In genomic region chr12:57890191-57891120, GRCh38 we compare ENCODE assay signal across 10 cellular contexts. TPM values are rescaled to one million over a fixed set of nuclear protein-coding genes. Genes with fewer than 3 reads are reported as not detected.
DNase-seq lines count a peak whose midpoint lies in the region; ATAC-seq, FAIRE-seq and TF ChIP-seq lines count a peak whose summit lies in the region.
"Had no signal": no experiment of that assay in that cellular context is flagged by ENCODE, and none has a peak within 500 bp of the region (broad histone marks: within the 10 kb centered on the region; RNA-seq: fewer than 3 reads in every experiment).

No MANE protein-coding gene starts in this region.

- H3K4me3 Mint-ChIP-seq in stimulated activated naive B cell treated with anti-CD40 and anti-IgM and Interleukin-4, amounts not matched to agents 10 μg/mL and 1 μg/mL and 100 μg/mL, for 72 hours: no peak overlapping the region

- H2BK120ac ChIP-seq in mesenchymal stem cell (ENCODE audit: low read depth, low read length): peak overlapping the region; percentile 56

- H3K27ac Mint-ChIP-seq in stimulated activated naive B cell treated with anti-CD40 and anti-IgM and Interleukin-4, amounts not matched to agents 10 μg/mL and 1 μg/mL and 100 μg/mL, for 72 hours: no peak overlapping the region

- H3K4me1 ChIP-seq in mesenchymal stem cell (ENCODE audit: control insufficient read depth, insufficient read depth, low read depth, low read length) (peaks cover 25% of the 10 kb centered on the region), tibial nerve (peaks cover 4 to 89% (median 69%) of the 10 kb centered on the region in 4 donors)

- peak overlapping the region; percentile 64 to 89 for H3K4ac ChIP-seq in mesenchymal stem cell (ENCODE audit: low read depth in 1 of 2, low read length in 2 of 2)

- no peak overlapping the region for H3K23ac ChIP-seq in mesenchymal stem cell (ENCODE audit: low read length in 2 of 2)

- H4K8ac ChIP-seq in mesenchymal stem cell (ENCODE audit: low read length): peak overlapping the region; percentile 35

- peaks cover 3% of the 10 kb centered on the region for H3K79me1 ChIP-seq in mesenchymal stem cell (replicated peaks; ENCODE audit: low read length, poor library complexity, severe bottlenecking)

- peak overlapping the region; percentile 4 to 67 for H3K18ac ChIP-seq in mesenchymal stem cell (ENCODE audit: low read depth in 1 of 2, low read length in 2 of 2)

- peak overlapping the region; percentile 9 for H2AK5ac ChIP-seq in mesenchymal stem cell (ENCODE audit: low read length, severe bottlenecking)

- no peak for ATAC-seq in stimulated activated naive B cell treated with anti-CD40 and anti-IgM and Interleukin-4, amounts not matched to agents 10 μg/mL and 1 μg/mL and 100 μg/mL, for 72 hours (replicated peaks)

- H3K36me3 Mint-ChIP-seq in stimulated activated naive B cell treated with anti-CD40 and anti-IgM and Interleukin-4, amounts not matched to agents 10 μg/mL and 1 μg/mL and 100 μg/mL, for 72 hours: no peaks in the 10 kb centered on the region

- TF ChIP-seq CTCF in bronchial epithelial cell (IDR thresholded peaks at IDR 0.05; ENCODE audit: insufficient read depth, low read length, severe bottlenecking) (no peak), tibial nerve (IDR thresholded peaks at IDR 0.05) (no peak)

- no peak overlapping the region for H3K4me2 ChIP-seq in mesenchymal stem cell (ENCODE audit: low read length, poor library complexity, severe bottlenecking)

- H2AFZ ChIP-seq in mesenchymal stem cell (ENCODE audit: low read depth, low read length): no peak overlapping the region

- peak overlapping the region; percentile 85 for H3K9ac ChIP-seq in mesenchymal stem cell (ENCODE audit: low read length)

- no peaks in the 10 kb centered on the region for H3K36me3 ChIP-seq in bronchial epithelial cell (ENCODE audit: control insufficient read depth, insufficient read depth, low read length)
- H3K36me3 ChIP-seq in mesenchymal stem cell (ENCODE audit: control insufficient read depth in 1 of 2, insufficient read depth in 2 of 2, low read depth in 1 of 2, low read length in 2 of 2): no peaks in the 10 kb centered on the region
- no peaks in the 10 kb centered on the region for H3K36me3 ChIP-seq in tibial nerve
- H3K36me3 ChIP-seq: SJSA1 had no signal

- H2BK12ac ChIP-seq in mesenchymal stem cell (ENCODE audit: low read length in 2 of 2): peak overlapping the region; percentile 94

- no peak for TF ChIP-seq EP300 in tibial nerve (IDR thresholded peaks at IDR 0.05)

- H3K4me1 Mint-ChIP-seq in stimulated activated naive B cell treated with anti-CD40 and anti-IgM and Interleukin-4, amounts not matched to agents 10 μg/mL and 1 μg/mL and 100 μg/mL, for 72 hours: peaks cover 20 to 24% of the 10 kb centered on the region in 2 donors

- no peak overlapping the region for H3K27ac ChIP-seq in mesenchymal stem cell (ENCODE audit: low read length, poor library complexity, severe bottlenecking)
- peak overlapping the region; percentile 90 to 99 (median 94) for H3K27ac ChIP-seq in tibial nerve

- no peak for TF ChIP-seq POLR2A in tibial nerve (IDR thresholded peaks at IDR 0.05)

- H3K27me3 ChIP-seq in bronchial epithelial cell (ENCODE audit: control insufficient read depth, insufficient read depth, low read length) (no peaks in the 10 kb centered on the region), mesenchymal stem cell (ENCODE audit: control insufficient read depth in 1 of 2, insufficient read depth in 1 of 2, low read length in 2 of 2) (no peaks in the 10 kb centered on the region), tibial nerve (no peaks in the 10 kb centered on the region)
- H3K27me3 ChIP-seq: SJSA1 had no signal

- H2BK15ac ChIP-seq in mesenchymal stem cell (ENCODE audit: low read depth, poor library complexity, severe bottlenecking): peak overlapping the region; percentile 78

- H3K9me3 Mint-ChIP-seq in stimulated activated naive B cell treated with anti-CD40 and anti-IgM and Interleukin-4, amounts not matched to agents 10 μg/mL and 1 μg/mL and 100 μg/mL, for 72 hours: no peaks in the 10 kb centered on the region

- H2BK5ac ChIP-seq in mesenchymal stem cell (ENCODE audit: low read depth, low read length, poor library complexity, severe bottlenecking): no peak overlapping the region

- H4K91ac ChIP-seq in mesenchymal stem cell (ENCODE audit: low read length): peak overlapping the region; percentile 90

- WGBS in mesenchymal stem cell: 91% methylated on average over 11 of the region's 14 CpGs
- 71 to 77% methylated on average over 14 of the region's 14 CpGs for WGBS in tibial nerve, 2 donors

- DNase-seq in NCI-H1417 (lab: John Stamatoyannopoulos, UW) (peak in 2 of 3 experiments; percentile 15 to 52), NCI-H1417 treated with DMSO at 0.1 percent for 48 hours (lab: John Stamatoyannopoulos, UW) (no peak), bronchial epithelial cell (ENCODE audit: low read depth) (peak; percentile 94), mesenchymal stem cell (no peak), tibial nerve (ENCODE audit: low spot score in 2 of 2) (no peak), hypothalamus (lab: John Stamatoyannopoulos, UW) (no peak)
- DNase-seq in stimulated activated naive B cell treated with anti-CD40 and anti-IgM and Interleukin-4, amounts not matched to agents 10 μg/mL and 1 μg/mL and 100 μg/mL, for 72 hours: no peak
- no peak for DNase-seq in stimulated activated CD4-positive, alpha-beta T cell treated with anti-CD3 and anti-CD28 coated beads, Interleukin-1b, Interleukin-23, amount 100 ng/mL, for 48 hours
- DNase-seq: mesendoderm had no signal

- H3K14ac ChIP-seq in mesenchymal stem cell (ENCODE audit: low read length in 2 of 2): no peak overlapping the region

- H3K9me3 ChIP-seq in mesenchymal stem cell (ENCODE audit: control insufficient read depth, low read length): no peaks in the 10 kb centered on the region
- H3K9me3 ChIP-seq in tibial nerve: no peaks in the 10 kb centered on the region

- H3K4me3 ChIP-seq in bronchial epithelial cell (ENCODE audit: low read depth, low read length) (no peak overlapping the region), mesenchymal stem cell (ENCODE audit: insufficient read depth in 1 of 2, low read depth in 1 of 2, low read length in 2 of 2) (peak overlapping the region in 1 of 2 experiments; percentile 37), tibial nerve (no peak overlapping the region)
- H3K4me3 ChIP-seq: SJSA1 had no signal

- H3K27me3 Mint-ChIP-seq in stimulated activated naive B cell treated with anti-CD40 and anti-IgM and Interleukin-4, amounts not matched to agents 10 μg/mL and 1 μg/mL and 100 μg/mL, for 72 hours: peaks cover 0 to 11% of the 10 kb centered on the region in 2 donors

- FAIRE-seq in bronchial epithelial cell (lab: Jason Lieb, UNC): no peak

RNA-seq across cellular contexts. Expression of gene CTDSP2, which starts 43.9 kb away (rescaled TPM):
- total RNA-seq in bronchial epithelial cell: 29.3 and 36.3 TPM in 2 replicates
- 136 TPM for polyA plus RNA-seq in mesenchymal stem cell (2013, experiment 1 of 2)
- polyA plus RNA-seq in mesenchymal stem cell (2013, experiment 2 of 2): 129 TPM
- total RNA-seq in tibial nerve: 100 to 1,000 TPM; 117 to 141 (median 123) TPM

RNA-seq across cellular contexts. Expression of gene ATP23, which starts 50.9 kb away (rescaled TPM):
- total RNA-seq in bronchial epithelial cell (6.6 and 10.8 TPM in 2 replicates), tibial nerve (10 to 100 TPM in 2 of 4 donors, 1 to 10 TPM in 2; 2.2 to 20.7 (median 8.0) TPM)
- 6.5 TPM for polyA plus RNA-seq in mesenchymal stem cell (2013, experiment 1 of 2)
- 5.7 TPM for polyA plus RNA-seq in mesenchymal stem cell (2013, experiment 2 of 2)

Comparison
In these comparisons a context has a peak if more than half of its experiments do, and no peak if none do; other contexts are left out.
1. DNase-seq: peak in NCI-H1417 (2 of 3) and bronchial epithelial cell (single experiment); none in NCI-H1417 treated with DMSO at 0.1 percent for 48 hours (single experiment), mesenchymal stem cell (single experiment), tibial nerve (0 of 2), stimulated activated naive B cell treated with anti-CD40 and anti-IgM and Interleukin-4, amounts not matched to agents 10 μg/mL and 1 μg/mL and 100 μg/mL, for 72 hours (single experiment), stimulated activated CD4-positive, alpha-beta T cell treated with anti-CD3 and anti-CD28 coated beads, Interleukin-1b, Interleukin-23, amount 100 ng/mL, for 48 hours (single experiment) and hypothalamus (0 of 51).